8 cellular contexts compared by ENCODE assay signal in the genomic region with DNA sequence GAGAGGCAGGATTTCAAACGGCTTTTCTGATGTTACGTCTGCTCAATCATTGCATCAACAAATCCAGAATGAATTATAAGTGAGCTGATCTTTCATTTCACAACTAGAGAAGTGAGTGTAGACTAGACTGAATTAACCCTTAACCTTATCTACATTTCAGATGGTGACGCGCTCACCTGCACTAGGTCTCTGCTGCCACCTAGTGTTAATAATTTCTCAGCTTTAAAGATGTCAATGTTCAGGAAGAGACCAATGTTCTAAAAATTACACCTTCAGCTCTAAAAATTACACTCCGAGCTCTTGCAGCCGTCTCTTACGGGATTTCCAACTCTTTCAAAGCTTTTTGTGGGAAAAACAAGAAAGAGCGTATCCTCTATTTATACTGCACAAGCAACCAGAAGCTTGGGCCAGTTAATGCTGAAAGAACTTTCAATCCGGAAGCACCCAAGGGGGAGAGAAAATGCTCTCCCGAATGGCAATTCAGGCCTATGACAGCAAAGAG.
A peak's percentile ranks its signal among the peaks of the same experiment; 100 is the strongest.
DNase-seq lines count a peak whose midpoint lies in the region; ATAC-seq, FAIRE-seq and TF ChIP-seq lines count a peak whose summit lies in the region.

No MANE protein-coding gene starts in this region.

- WGBS in aorta, 2 donors: 20 to 24% methylated on average over 10 of the region's 10 CpGs

- H3K27ac ChIP-seq in OCI-LY3 (ENCODE audit: low read length) (no peak overlapping the region), aorta (ENCODE audit: low read depth in 1 of 2, low read length in 2 of 2) (no peak overlapping the region)

- TF ChIP-seq CTCF in OCI-LY3 (IDR thresholded peaks at IDR 0.05; ENCODE audit: low read depth, low read length): peak; percentile 94

- DNase-seq in COLO829 (ENCODE audit: low spot score) (peak; percentile 16), GM18507 (ENCODE audit: extremely low spot score, insufficient read length, low read depth) (peak; percentile 47), HS-5 (ENCODE audit: low read depth) (peak; percentile 42), dermis microvascular lymphatic vessel endothelial cell (ENCODE audit: low read depth in 2 of 2) (peak; percentile 26 to 51), middle frontal gyrus (ENCODE audit: extremely low spot score, low spot score) (peak; percentile 38), UCSD-AML1 (lab: John Stamatoyannopoulos, UW; ENCODE audit: unreplicated experiment) (no peak), aorta (no peak)

- peak overlapping the region; percentile 61 for H2AFZ ChIP-seq in OCI-LY3 (ENCODE audit: low read depth, low read length)

- H3K9me3 ChIP-seq in OCI-LY3 (ENCODE audit: insufficient read depth, low read length) (no peaks in the 10 kb centered on the region), aorta (ENCODE audit: control insufficient read depth, low read length) (no peaks in the 10 kb centered on the region)

- H4K20me1 ChIP-seq in OCI-LY3 (ENCODE audit: insufficient read depth, low read length): no peaks in the 10 kb centered on the region

- H3K79me2 ChIP-seq in OCI-LY3 (ENCODE audit: low read length): no peaks in the 10 kb centered on the region

- FAIRE-seq in GM18507 (lab: Jason Lieb, UNC): peak; percentile 85

- H3K9ac ChIP-seq in OCI-LY3 (ENCODE audit: low read length): no peak overlapping the region

- H3K4me2 ChIP-seq in OCI-LY3 (ENCODE audit: low read length): peak overlapping the region; percentile 45

- no peak for ATAC-seq in aorta (ENCODE audit: low FRiP score)

- H3K4me1 ChIP-seq in OCI-LY3 (ENCODE audit: low read length) (peaks cover 5% of the 10 kb centered on the region; the same call in 1 of the 2 replicates), aorta (ENCODE audit: control insufficient read depth in 1 of 2, insufficient read depth in 2 of 2, low read length in 2 of 2) (no peaks in the 10 kb centered on the region)

- H3K4me3 ChIP-seq in OCI-LY3 (ENCODE audit: low read length) (peak overlapping the region; percentile 15), aorta (ENCODE audit: low read length in 2 of 2) (no peak overlapping the region)

- intact Hi-C loops in aorta (cut with DNase I): loop anchor here (1.0 to 2.0 kb wide), 2 partner anchors 49 to 154 kb away; no protein-coding TSS in a partner anchor

- H3K27me3 ChIP-seq in OCI-LY3 (ENCODE audit: low read depth, low read length): no peaks in the 10 kb centered on the region
- no peaks in the 10 kb centered on the region for H3K27me3 ChIP-seq in aorta (ENCODE audit: control insufficient read depth in 1 of 2, insufficient read depth in 2 of 2, low read length in 1 of 2)

- no peaks in the 10 kb centered on the region for H3K36me3 ChIP-seq in OCI-LY3 (replicated peaks; ENCODE audit: low read depth, low read length)
- no peaks in the 10 kb centered on the region for H3K36me3 ChIP-seq in aorta (ENCODE audit: control insufficient read depth in 1 of 2, insufficient read depth in 2 of 2, low read length in 1 of 2)

Comparison
In these comparisons a context has a peak if more than half of its experiments do, and no peak if none do; other contexts are left out.
1. DNase-seq: peak in COLO829 (single experiment), GM18507 (single experiment), HS-5 (single experiment), dermis microvascular lymphatic vessel endothelial cell (2 of 2) and middle frontal gyrus (single experiment); none in UCSD-AML1 (single experiment) and aorta (0 of 2).